In genomic region chr15:51568808-51569784, GRCh38 we compare ENCODE assay signal across 7 cellular contexts. TPM values are rescaled to one million over a fixed set of nuclear protein-coding genes. Genes with fewer than 3 reads are reported as not detected.
DNase-seq lines count a peak whose midpoint lies in the region; ATAC-seq, FAIRE-seq and TF ChIP-seq lines count a peak whose summit lies in the region.
"Not testable (repeated sequence)": the region's sequence is repeated elsewhere in the genome, so short reads cannot be mapped to it uniquely, and the experiment has no call there.

No MANE protein-coding gene starts in this region.

- not testable (repeated sequence) for H3K36me3 ChIP-seq in IMR-90 (ENCODE audit: control insufficient read depth, insufficient read depth, low read length); kidney (ENCODE audit: control insufficient read depth in 1 of 2, insufficient read depth in 2 of 2, low read length in 2 of 2); mesendoderm (ENCODE audit: control insufficient read depth, insufficient read depth, low read length); osteoblast (ENCODE audit: insufficient read depth, low read length)

- H3K79me1 ChIP-seq in IMR-90 (ENCODE audit: low read depth in 1 of 2, low read length in 2 of 2); mesendoderm (ENCODE audit: low read length): not testable (repeated sequence)

- not testable (repeated sequence) for BruUV-seq in IMR-90 (replicated peaks; lab: Mats Ljungman, UMichigan)

- not testable (repeated sequence) for H3K14ac ChIP-seq in IMR-90 (replicated peaks; ENCODE audit: low read depth, low read length)

- WGBS in IMR-90 (ENCODE audit: extremely low coverage in 2 of 2, insufficient read length in 1 of 2), 2 experiments: 82% methylated on average over 3 of the region's 19 CpGs; no CpG with 5 or more reads in 1 of the 2 experiments
- whole genome bisulfite sequencing in mesendoderm (ENCODE audit: extremely low coverage, insufficient coverage, low lambda C conversion rate): no CpG with 5 or more reads among the region's 19 CpGs

- 0 out of 2 replicates have a peak overlapping the region, but pooled peaks have one; percentile 24 for H2BK20ac ChIP-seq in IMR-90 (ENCODE audit: low read depth, low read length)

- peak overlapping the region; percentile 26; the same call in 1 of the 2 replicates for H4K91ac ChIP-seq in IMR-90 (ENCODE audit: insufficient read depth, low read depth, low read length)

- H3K4me1 ChIP-seq in IMR-90 (ENCODE audit: control insufficient read depth, insufficient read depth, low read length); kidney (ENCODE audit: control insufficient read depth in 1 of 2, insufficient read depth in 1 of 2, low read depth in 1 of 2, low read length in 2 of 2); mesendoderm (ENCODE audit: control insufficient read depth, low read depth, low read length); osteoblast (ENCODE audit: insufficient read depth, low read length): not testable (repeated sequence)

- not testable (repeated sequence) for H3K9me3 ChIP-seq in IMR-90 (ENCODE audit: control insufficient read depth, insufficient read depth, low read length); kidney (ENCODE audit: control insufficient read depth in 1 of 2, low read length in 2 of 2); osteoblast (ENCODE audit: low read depth, low read length)

- H3K9me3 Mint-ChIP-seq in WTC11: peaks cover 18% of the 10 kb centered on the region

- H3K56ac ChIP-seq in IMR-90 (ENCODE audit: extremely low read depth, insufficient read depth, low read length): not testable (repeated sequence)
- H3K56ac ChIP-seq in mesendoderm (ENCODE audit: low read length): peak overlapping the region; percentile 42

- intact Hi-C loops in IMR-90 (cut with micrococcal nuclease); kidney (cut with DNase I): not testable (repeated sequence)

- not testable (repeated sequence) for H3K4me3 ChIP-seq in IMR-90 (ENCODE audit: insufficient read depth, low read depth, low read length); fibroblast of villous mesenchyme (ENCODE audit: low read depth, low read length); kidney (ENCODE audit: low read length in 2 of 2); mesendoderm (ENCODE audit: low read length); osteoblast (ENCODE audit: insufficient read depth, low read length)

- not testable (repeated sequence) for TF ChIP-seq CTCF in IMR-90 (conservative IDR thresholded peaks at IDR 0.05; ENCODE audit: low read depth, low read length); WTC11 (IDR thresholded peaks at IDR 0.05); fibroblast of villous mesenchyme (IDR thresholded peaks at IDR 0.05; ENCODE audit: insufficient read depth, low read depth, low read length); kidney (IDR thresholded peaks at IDR 0.05; ENCODE audit: borderline replicate concordance, extremely low read depth, insufficient read depth); osteoblast (IDR thresholded peaks at IDR 0.05; ENCODE audit: extremely low read depth, low read depth, low read length)

- CTCF ChIA-PET in IMR-90 (lab: Yijun Ruan, JAX) (interaction anchor here (1.1 kb wide), 1 partner anchor 70 kb away, joined by 3 read pairs; no protein-coding TSS in a partner anchor), WTC11 (lab: Charles Lee) (interaction anchor here (1.1 to 1.9 kb wide), 2 partner anchors 32 to 207 kb away, joined by 3 to 7 read pairs; no protein-coding TSS in a partner anchor)

- not testable (repeated sequence) for H3K9me1 ChIP-seq in IMR-90 (ENCODE audit: insufficient read depth, low read length)

- not testable (repeated sequence) for H4K20me1 ChIP-seq in IMR-90 (ENCODE audit: insufficient read depth, low read length); osteoblast (ENCODE audit: insufficient read depth, low read length)

- POLR2A ChIA-PET in IMR-90 (lab: Charles Lee; ENCODE audit: unreplicated experiment): not testable (repeated sequence)
- POLR2A ChIA-PET in WTC11 (lab: Charles Lee): interaction anchor here (0.6 kb wide), 2 partner anchors 37 to 1020 kb away, joined by 3 read pairs; no protein-coding TSS in a partner anchor

- not testable (repeated sequence) for H3K36me3 Mint-ChIP-seq in WTC11

- DNase-seq in Daoy (ENCODE audit: low read depth) (peak; percentile 28), IMR-90 (peak; percentile 5), fibroblast of villous mesenchyme (ENCODE audit: low read depth) (peak; percentile 76), kidney (peak; percentile 53), mesendoderm (peak; percentile 2), osteoblast (ENCODE audit: insufficient read length, low spot score, missing footprints) (peak; percentile 8)
- not testable (repeated sequence) for DNase-seq in WTC11 (ENCODE audit: low spot score)

- not testable (repeated sequence) for H3K27ac ChIP-seq in IMR-90 (ENCODE audit: insufficient read depth, low read length); kidney (ENCODE audit: low read depth in 2 of 2, low read length in 2 of 2); mesendoderm (ENCODE audit: low read depth, low read length); osteoblast (ENCODE audit: low read depth, low read length)

- H2BK120ac ChIP-seq in IMR-90 (ENCODE audit: low read depth, low read length); mesendoderm (ENCODE audit: low read depth, low read length): not testable (repeated sequence)

- H4K8ac ChIP-seq in IMR-90 (ENCODE audit: low read depth in 2 of 2, low read length in 2 of 2): 0 out of 4 replicates have a peak overlapping the region, but pooled peaks of 1 of the 2 experiments have one; percentile 16
- not testable (repeated sequence) for H4K8ac ChIP-seq in mesendoderm (ENCODE audit: low read depth, low read length)

- in situ Hi-C loops in IMR-90 (cut with MboI; ENCODE audit: low sequenced_read_pairs): not testable (repeated sequence)

- not testable (repeated sequence) for H3K4ac ChIP-seq in IMR-90 (ENCODE audit: low read depth, low read length); mesendoderm (ENCODE audit: low read depth, low read length)

- H3K18ac ChIP-seq in IMR-90 (ENCODE audit: low read depth, low read length); mesendoderm (ENCODE audit: low read length): not testable (repeated sequence)

- H3K27ac Mint-ChIP-seq in WTC11: not testable (repeated sequence)

- ATAC-seq in IMR-90 (ENCODE audit: low read depth) (peak; percentile 81), WTC11 (peak; percentile 61)

- not testable (repeated sequence) for H2AK9ac ChIP-seq in IMR-90 (replicated peaks; ENCODE audit: low read depth, low read length, poor library complexity)

- H2AK5ac ChIP-seq in IMR-90 (ENCODE audit: low read depth, low read length); mesendoderm (ENCODE audit: low read length): not testable (repeated sequence)

- not testable (repeated sequence) for H3K23ac ChIP-seq in IMR-90 (ENCODE audit: low read depth, low read length); mesendoderm (ENCODE audit: low read length)

- H3K9ac ChIP-seq in IMR-90 (ENCODE audit: low read depth, low read length); kidney (ENCODE audit: low read length in 2 of 2); mesendoderm (ENCODE audit: low read length): not testable (repeated sequence)

- not testable (repeated sequence) for H3K79me2 ChIP-seq in mesendoderm (ENCODE audit: control insufficient read depth, insufficient read depth, low read length); osteoblast (ENCODE audit: insufficient read depth, low read length)

- peak overlapping the region; percentile 18; the same call in 1 of the 2 replicates for H3K4me2 ChIP-seq in IMR-90 (ENCODE audit: low read depth, low read length)
- not testable (repeated sequence) for H3K4me2 ChIP-seq in mesendoderm (ENCODE audit: low read length); osteoblast (ENCODE audit: insufficient read depth, low read length)

- H3K27me3 ChIP-seq in IMR-90 (ENCODE audit: control insufficient read depth, insufficient read depth, low read length); mesendoderm (ENCODE audit: insufficient read depth, low read length, poor library complexity); osteoblast (ENCODE audit: insufficient read depth, low read length): not testable (repeated sequence)

- not testable (repeated sequence) for TF ChIP-seq POLR2A in IMR-90 (IDR thresholded peaks at IDR 0.05; ENCODE audit: low read depth, low read length)

- dilution Hi-C loops in IMR-90 (cut with HindIII; ENCODE audit: low sequenced_read_pairs, unreplicated experiment): not testable (repeated sequence)

- not testable (repeated sequence) for H3K4me3 Mint-ChIP-seq in WTC11

- not testable (repeated sequence) for FAIRE-seq in kidney (lab: Jason Lieb, UNC)

- H2BK5ac ChIP-seq in IMR-90 (ENCODE audit: low read depth, low read length, poor library complexity, severe bottlenecking); mesendoderm (ENCODE audit: low read length): not testable (repeated sequence)

- H3K4me1 Mint-ChIP-seq in WTC11: not testable (repeated sequence)

- H2AFZ ChIP-seq in IMR-90 (replicated peaks; ENCODE audit: low read length, poor library complexity): peak overlapping the region; percentile 58
- not testable (repeated sequence) for H2AFZ ChIP-seq in osteoblast (ENCODE audit: low read length)

- not testable (repeated sequence) for TF ChIP-seq RAD21 in IMR-90 (IDR thresholded peaks at IDR 0.05; ENCODE audit: low read length)

- H2BK15ac ChIP-seq in IMR-90 (ENCODE audit: low read depth, low read length); mesendoderm (replicated peaks; ENCODE audit: low read depth): not testable (repeated sequence)

- H4K5ac ChIP-seq in IMR-90 (ENCODE audit: low read depth, low read length); mesendoderm (ENCODE audit: low read length): not testable (repeated sequence)

- not testable (repeated sequence) for H3K27me3 Mint-ChIP-seq in WTC11 (ENCODE audit: low read depth)

RNA-seq across cellular contexts. Expression of gene DMXL2, which starts 53.5 kb away (rescaled TPM):
- total RNA-seq in Daoy (2014; rRNA removed; shearing (Covaris generic)): 22.9 and 27.1 TPM in 2 replicates
- 21.9 and 34.4 TPM in 2 replicates for total RNA-seq in IMR-90 (2012; rRNA removed)
- 6.9 and 9.7 TPM in 2 replicates for polyA plus RNA-seq in IMR-90 (2012; rRNA removed)
- polyA plus RNA-seq in IMR-90 (2012; cell fraction: cytosol; rRNA removed): 1.5 and 35.0 TPM in 2 replicates
- polyA plus RNA-seq in IMR-90 (2012; cell fraction: nucleus; rRNA removed; ENCODE audit: low replicate concordance): 46.0 and 166 TPM in 2 replicates
- total RNA-seq in WTC11 (2021): 10.3 to 13.2 TPM (median 10.4 TPM) in 3 replicates
- 35.1 and 56.1 TPM in 2 replicates for total RNA-seq in fibroblast of villous mesenchyme
- total RNA-seq in kidney: 29.0 TPM
- polyA plus RNA-seq in kidney (ENCODE audit: insufficient read depth, low read depth, low replicate concordance): 14.6 TPM
- 2.3 TPM for polyA plus RNA-seq in mesendoderm (2013, experiment 1 of 2)
- polyA plus RNA-seq in mesendoderm (2013, experiment 2 of 2): 2.7 TPM
- 37.3 and 46.0 TPM in 2 replicates for total RNA-seq in osteoblast
